9 cellular contexts compared by ENCODE assay signal in the genomic region with DNA sequence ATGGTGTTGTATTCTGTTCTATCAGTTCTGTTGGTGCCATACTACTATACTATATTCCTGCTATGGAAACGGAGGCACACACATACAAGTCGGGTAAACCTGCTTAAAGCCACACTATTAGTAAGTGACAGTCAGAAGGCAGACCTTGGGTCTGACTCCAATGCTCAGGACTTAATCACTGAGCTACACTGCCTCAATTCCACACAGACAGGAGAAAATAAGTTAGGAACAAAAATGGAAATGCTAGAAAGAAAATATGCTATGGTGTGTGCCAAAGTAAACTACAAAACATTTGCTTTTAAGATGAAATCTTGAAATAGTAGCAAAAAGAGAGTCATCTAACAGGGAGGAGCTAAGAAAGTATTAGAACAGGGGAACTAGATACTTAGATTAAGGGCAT. TPM values are rescaled to one million over a fixed set of nuclear protein-coding genes. Genes with fewer than 3 reads are reported as not detected.
DNase-seq lines count a peak whose midpoint lies in the region; ATAC-seq, FAIRE-seq and TF ChIP-seq lines count a peak whose summit lies in the region.
"Had no signal": no experiment of that assay in that cellular context is flagged by ENCODE, and none has a peak within 500 bp of the region (broad histone marks: within the 10 kb centered on the region; RNA-seq: fewer than 3 reads in every experiment).

No MANE protein-coding gene starts in this region.

- H3K4me2 ChIP-seq in PC-9 = peak overlapping the region; percentile 8; the same call in 1 of the 2 replicates

- H3K4me3 ChIP-seq in PC-9 = no peak overlapping the region

- BruUV-seq in PC-9 (replicated peaks; lab: Mats Ljungman, UMichigan) = no TSS peak

- no peaks in the 10 kb centered on the region for H3K9me3 Mint-ChIP-seq in mesothelial cell of epicardium
- H3K9me3 Mint-ChIP-seq: stimulated activated naive CD8-positive, alpha-beta T cell treated with anti-CD3 and anti-CD28 coated beads, Interleukin-15, amount 100 ng/mL, for 72 hours had no signal

- no peaks in the 10 kb centered on the region for H3K79me2 ChIP-seq in PC-9 (ENCODE audit: low read depth)

- CTCF ChIA-PET in PC-9 (lab: Charles Lee) = interaction anchor here (0.6 to 0.7 kb wide), 2 partner anchors 49 to 189 kb away, joined by 3 to 7 read pairs; no protein-coding TSS in a partner anchor

- peak overlapping the region; percentile 23 for H3K27ac Mint-ChIP-seq in mesothelial cell of epicardium

- no peaks in the 10 kb centered on the region for H3K27me3 Mint-ChIP-seq in mesothelial cell of epicardium (ENCODE audit: low read depth)

- ATAC-seq in GM18498 (IDR thresholded peaks at IDR 0.05; ENCODE audit: unreplicated experiment) = peak; percentile 15
- peak; percentile 9 for ATAC-seq in HG02588 (IDR thresholded peaks at IDR 0.05; ENCODE audit: unreplicated experiment)

- H4K20me1 ChIP-seq in PC-9 (ENCODE audit: insufficient read depth) = no peaks in the 10 kb centered on the region

- FAIRE-seq in HTR-8/SVneo (lab: Jason Lieb, UNC) = no peak

- H3K9me2 ChIP-seq in PC-9 (ENCODE audit: insufficient read depth) = no peaks in the 10 kb centered on the region

- H3K27ac ChIP-seq in PC-9 = no peak overlapping the region

- in situ Hi-C loops in G401 (cut with HindIII; ENCODE audit: low sequenced_read_pairs) = no loop called here

- no peaks in the 10 kb centered on the region for H3K9me3 ChIP-seq in PC-9 (ENCODE audit: insufficient read depth, low read depth)

- intact Hi-C loops in PC-9 (cut with micrococcal nuclease; ENCODE audit: unreplicated experiment) = loop anchor here (10.0 kb wide), 1 partner anchor 46 kb away; the partner anchor contains the start of gene MYO1D

- no peaks in the 10 kb centered on the region for H3K36me3 ChIP-seq in PC-9 (ENCODE audit: low read depth)

- no peak overlapping the region for H2AFZ ChIP-seq in PC-9

- POLR2A ChIA-PET in PC-9 (lab: Charles Lee; ENCODE audit: unreplicated experiment) = no interaction called here

- no peaks in the 10 kb centered on the region for H3K36me3 Mint-ChIP-seq in mesothelial cell of epicardium

- TF ChIP-seq CTCF in PC-9 (conservative IDR thresholded peaks at IDR 0.05) (no peak), mesothelial cell of epicardium (IDR thresholded peaks at IDR 0.05; ENCODE audit: unreplicated experiment) (no peak)

- peaks cover 34% of the 10 kb centered on the region for H3K4me1 Mint-ChIP-seq in mesothelial cell of epicardium

- no peak overlapping the region for H3K4me3 Mint-ChIP-seq in mesothelial cell of epicardium
- H3K4me3 Mint-ChIP-seq: stimulated activated naive CD8-positive, alpha-beta T cell treated with anti-CD3 and anti-CD28 coated beads, Interleukin-15, amount 100 ng/mL, for 72 hours had no signal

- no peaks in the 10 kb centered on the region for H3K27me3 ChIP-seq in PC-9 (ENCODE audit: insufficient read depth, low read depth)

- H3K4me1 ChIP-seq in PC-9 (replicated peaks; ENCODE audit: insufficient read depth) = no peaks in the 10 kb centered on the region

- DNase-seq in PC-9 (no peak), mesothelial cell of epicardium (ENCODE audit: low spot score in 2 of 2, unreplicated experiment in 2 of 2) (no peak), HTR-8/SVneo (ENCODE audit: insufficient read length, low spot score) (no peak), GM19238 (ENCODE audit: insufficient read length, low spot score) (no peak), G401 (ENCODE audit: low spot score) (no peak), SW 1271 (lab: John Stamatoyannopoulos, UW) (no peak)
- DNase-seq: stimulated activated naive CD8-positive, alpha-beta T cell treated with anti-CD3 and anti-CD28 coated beads, Interleukin-15, amount 100 ng/mL, for 72 hours had no signal

- H3F3A ChIP-seq in PC-9 (ENCODE audit: insufficient read depth, low read depth) = no peaks in the 10 kb centered on the region

RNA-seq across cellular contexts. Expression of gene MYO1D, which starts 48.1 kb away (rescaled TPM):
- 39.2 and 40.8 TPM in 2 replicates for total RNA-seq in PC-9 (2021)
- total RNA-seq in mesothelial cell of epicardium = 41.9 to 51.6 TPM (median 48.6 TPM) in 3 replicates
- total RNA-seq in G401 (2014; rRNA removed; shearing (Covaris generic)) = 0.68 and 3.7 TPM in 2 replicates
